Comparison of ENCODE assay signal across 8 cellular contexts in genomic region chr1:113835686-113836290, GRCh38. TPM values are rescaled to one million over a fixed set of nuclear protein-coding genes. Genes with fewer than 3 reads are reported as not detected.
DNase-seq lines count a peak whose midpoint lies in the region; ATAC-seq and TF ChIP-seq lines count a peak whose summit lies in the region.

No MANE protein-coding gene starts in this region.

- no peak overlapping the region for H3K4me3 Mint-ChIP-seq in activated naive CD4-positive, alpha-beta T cell treated with anti-CD3 and anti-CD28 coated beads, Interleukin-2, amount 10 ng/mL, durations not matched to agents 7 days and 5 days
- H3K4me3 Mint-ChIP-seq in T-helper 17 cell = no peak overlapping the region

- in situ Hi-C loops in gastrocnemius medialis (cut with MboI; ENCODE audit: low sequenced_read_pairs in 4 of 4) = loop anchor here (10.0 to 25.0 kb wide), 3 partner anchors 69 to 452 kb away; partner anchors contain the start of genes AP4B1 (in 2 of the 4) and DCLRE1B (in 2 of the 4)

- no peaks in the 10 kb centered on the region for H3F3A ChIP-seq in MM.1S (ENCODE audit: insufficient read depth, low read length)

- no peaks in the 10 kb centered on the region for H3K4me1 ChIP-seq in MM.1S (ENCODE audit: low read length)
- H3K4me1 ChIP-seq in gastrocnemius medialis = no peaks in the 10 kb centered on the region

- H2AFZ ChIP-seq in MM.1S (ENCODE audit: low read length) = no peak overlapping the region

- H3K4me1 Mint-ChIP-seq in activated naive CD4-positive, alpha-beta T cell treated with anti-CD3 and anti-CD28 coated beads, Interleukin-2, amount 10 ng/mL, durations not matched to agents 7 days and 5 days = peaks cover 6% of the 10 kb centered on the region
- peaks cover 9% of the 10 kb centered on the region for H3K4me1 Mint-ChIP-seq in T-helper 17 cell

- H3K27me3 ChIP-seq in MM.1S (replicated peaks; ENCODE audit: insufficient read depth, low read length) = no peaks in the 10 kb centered on the region
- H3K27me3 ChIP-seq in gastrocnemius medialis = no peaks in the 10 kb centered on the region

- H3K36me3 ChIP-seq in MM.1S (replicated peaks; ENCODE audit: insufficient read depth, low read length) (no peaks in the 10 kb centered on the region), gastrocnemius medialis (no peaks in the 10 kb centered on the region)

- TF ChIP-seq CTCF in MM.1S (IDR thresholded peaks at IDR 0.05; ENCODE audit: low read length) = peak; percentile 31
- peak; percentile 50 for TF ChIP-seq CTCF in fibroblast of villous mesenchyme (IDR thresholded peaks at IDR 0.05; ENCODE audit: insufficient read depth, low read depth, low read length)
- TF ChIP-seq CTCF in gastrocnemius medialis (IDR thresholded peaks at IDR 0.05 in 4 of 5, conservative IDR thresholded peaks at IDR 0.05 in 1 of 5) = peak; percentile 49 to 71 (median 70)

- H3K9ac ChIP-seq in MM.1S (ENCODE audit: low read length) = no peak overlapping the region

- H3K27ac ChIP-seq in MM.1S (ENCODE audit: low read length) = no peak overlapping the region
- no peak overlapping the region for H3K27ac ChIP-seq in gastrocnemius medialis

- H3K27me3 Mint-ChIP-seq in activated naive CD4-positive, alpha-beta T cell treated with anti-CD3 and anti-CD28 coated beads, Interleukin-2, amount 10 ng/mL, durations not matched to agents 7 days and 5 days = no peaks in the 10 kb centered on the region
- no peaks in the 10 kb centered on the region for H3K27me3 Mint-ChIP-seq in T-helper 17 cell

- H3K4me3 ChIP-seq in MM.1S (ENCODE audit: low read length) (no peak overlapping the region), fibroblast of villous mesenchyme (ENCODE audit: low read depth, low read length) (no peak overlapping the region), gastrocnemius medialis (no peak overlapping the region)

- H3K9me2 ChIP-seq in MM.1S (replicated peaks; ENCODE audit: insufficient read depth, low read length) = no peaks in the 10 kb centered on the region

- no peaks in the 10 kb centered on the region for H3K9me3 ChIP-seq in MM.1S (replicated peaks; ENCODE audit: insufficient read depth, low read length)
- H3K9me3 ChIP-seq in T-helper 17 cell (ENCODE audit: control insufficient read depth, low read length, poor library complexity, severe bottlenecking) = no peaks in the 10 kb centered on the region
- no peaks in the 10 kb centered on the region for H3K9me3 ChIP-seq in gastrocnemius medialis

- peak; percentile 61 for ATAC-seq in T-helper 17 cell
- ATAC-seq in gastrocnemius medialis = no peak
- ATAC-seq in HG03520 (IDR thresholded peaks at IDR 0.05; ENCODE audit: unreplicated experiment) = no peak

- CTCF ChIA-PET in activated naive CD4-positive, alpha-beta T cell treated with anti-CD3 and anti-CD28 coated beads, Interleukin-2, amount 10 ng/mL, durations not matched to agents 7 days and 5 days (lab: Charles Lee) = interaction anchor here (0.7 to 2.5 kb wide), 20 partner anchors 9 to 447 kb away, joined by 3 to 32 read pairs (median 4); partner anchors contain the start of genes AP4B1, DCLRE1B, HIPK1 and OLFML3

- DNase-seq in activated naive CD4-positive, alpha-beta T cell treated with anti-CD3 and anti-CD28 coated beads, Interleukin-2, amount 10 ng/mL, durations not matched to agents 7 days and 5 days = peak; percentile 33
- DNase-seq in activated naive CD4-positive, alpha-beta T cell treated with anti-CD3 and anti-CD28 coated beads, Interleukin-2, amount 50 U/mL, for 16 hours = no peak
- DNase-seq in MM.1S = peak; percentile 29
- no peak for DNase-seq in T-helper 17 cell
- peak; percentile 69 for DNase-seq in fibroblast of villous mesenchyme (ENCODE audit: low read depth)
- DNase-seq in gastrocnemius medialis = no peak
- DNase-seq in posterior cingulate gyrus = no peak

- no peaks in the 10 kb centered on the region for H3K9me3 Mint-ChIP-seq in activated naive CD4-positive, alpha-beta T cell treated with anti-CD3 and anti-CD28 coated beads, Interleukin-2, amount 10 ng/mL, durations not matched to agents 7 days and 5 days

- no peaks in the 10 kb centered on the region for H4K20me1 ChIP-seq in MM.1S (ENCODE audit: insufficient read depth, low read length)

- H3K79me2 ChIP-seq in MM.1S (ENCODE audit: low read length) = no peaks in the 10 kb centered on the region

- no peak overlapping the region for H3K27ac Mint-ChIP-seq in activated naive CD4-positive, alpha-beta T cell treated with anti-CD3 and anti-CD28 coated beads, Interleukin-2, amount 10 ng/mL, durations not matched to agents 7 days and 5 days
- H3K27ac Mint-ChIP-seq in T-helper 17 cell = no peak overlapping the region

- no peak for TF ChIP-seq POLR2A in gastrocnemius medialis (IDR thresholded peaks at IDR 0.05)

- H3K4me2 ChIP-seq in MM.1S (ENCODE audit: low read depth, low read length) = no peak overlapping the region

- peaks cover 55% of the 10 kb centered on the region for H3K36me3 Mint-ChIP-seq in activated naive CD4-positive, alpha-beta T cell treated with anti-CD3 and anti-CD28 coated beads, Interleukin-2, amount 10 ng/mL, durations not matched to agents 7 days and 5 days
- H3K36me3 Mint-ChIP-seq in T-helper 17 cell (ENCODE audit: low read depth) = peaks cover 6% of the 10 kb centered on the region

- intact Hi-C loops in gastrocnemius medialis (cut with DNase I; ENCODE audit: low total_unique reads) (loop anchor here (1.0 to 5.0 kb wide), 3 partner anchors 70 to 447 kb away; partner anchors contain the start of genes DCLRE1B and HIPK1), posterior cingulate gyrus (cut with DNase I) (loop anchor here (2.0 to 10.0 kb wide), 3 partner anchors 69 to 447 kb away; partner anchors contain the start of genes AP4B1, DCLRE1B and OLFML3)

RNA-seq across cellular contexts. Expression of gene RSBN1, which starts 23.5 kb away (rescaled TPM):
- total RNA-seq in T-helper 17 cell = 10 to 100 TPM; 40.1 to 45.8 TPM
- total RNA-seq in fibroblast of villous mesenchyme = 11.0 and 12.1 TPM in 2 replicates
- 10 to 100 TPM in 3 of 4 donors, 1 to 10 TPM in 1; 9.9 to 24.8 (median 24.0) TPM for total RNA-seq in gastrocnemius medialis

RNA-seq across cellular contexts. Expression of gene PTPN22, which starts 35.7 kb away (rescaled TPM):
- total RNA-seq in T-helper 17 cell = 10 to 100 TPM; 40.8 to 42.6 TPM
- total RNA-seq in fibroblast of villous mesenchyme = 0.32 and 0.86 TPM in 2 replicates
- total RNA-seq in gastrocnemius medialis = 1 to 10 TPM in 1 of 4 donors, under 1 TPM in 3; 0.10 to 1.7 (median 0.63) TPM

RNA-seq across cellular contexts. Expression of gene BCL2L15, which starts 51.6 kb away (rescaled TPM):
- total RNA-seq in T-helper 17 cell (1 to 10 TPM; 1.4 to 1.5 TPM), fibroblast of villous mesenchyme (under 0.01 and 0.32 TPM in 2 replicates), gastrocnemius medialis (under 1 TPM in 1 of 4 donors, not detected in 3; 0.32 TPM)

Comparison
In these comparisons a context has a peak if more than half of its experiments do, and no peak if none do; other contexts are left out.
1. DNase-seq: peak in activated naive CD4-positive, alpha-beta T cell treated with anti-CD3 and anti-CD28 coated beads, Interleukin-2, amount 10 ng/mL, durations not matched to agents 7 days and 5 days (single experiment), MM.1S (single experiment) and fibroblast of villous mesenchyme (single experiment); none in activated naive CD4-positive, alpha-beta T cell treated with anti-CD3 and anti-CD28 coated beads, Interleukin-2, amount 50 U/mL, for 16 hours (single experiment), T-helper 17 cell (0 of 3), gastrocnemius medialis (0 of 2) and posterior cingulate gyrus (0 of 10).
2. RNA of gene PTPN22, which starts 35.7 kb away (total RNA-seq): 40.8 to 42.6 TPM in T-helper 17 cell; 0.10 to 1.7 TPM in gastrocnemius medialis and 0.32 to 0.86 TPM in fibroblast of villous mesenchyme; every median in the first group is over 10 times any median in the second.
3. Peak in every context shown above with its lines, with median percentiles within 50 percentile points of each other: CTCF ChIP-seq.